In genomic region chr11:34147581-34147980, GRCh38 we compare ENCODE assay signal across 13 cellular contexts. TPM values are rescaled to one million over a fixed set of nuclear protein-coding genes. Genes with fewer than 3 reads are reported as not detected.
DNase-seq lines count a peak whose midpoint lies in the region; ATAC-seq and TF ChIP-seq lines count a peak whose summit lies in the region.
"Had no signal": no experiment of that assay in that cellular context is flagged by ENCODE, and none has a peak within 500 bp of the region (broad histone marks: within the 10 kb centered on the region; RNA-seq: fewer than 3 reads in every experiment).

No MANE protein-coding gene starts in this region.

- no peak overlapping the region for H3K4me3 Mint-ChIP-seq in activated T-cell treated with anti-CD3 and anti-CD28 coated beads, Interleukin-2, amount 50 U/mL, for 24 hours
- H3K4me3 Mint-ChIP-seq in activated T-cell treated with anti-CD3 and anti-CD28 coated beads, Interleukin-2, amount 50 U/mL, for 72 hours, result no peak overlapping the region
- H3K4me3 Mint-ChIP-seq in chondrocyte (ENCODE audit: unreplicated experiment) (no peak overlapping the region), naive B cell (no peak overlapping the region)
- H3K4me3 Mint-ChIP-seq: CD8-positive, alpha-beta memory T cell had no signal

- H3K27ac ChIP-seq in mammary epithelial cell (ENCODE audit: insufficient read depth, low read depth, low read length), result no peak overlapping the region
- H3K27ac ChIP-seq: 22Rv1 had no signal

- no peaks in the 10 kb centered on the region for H3K27me3 ChIP-seq in mammary epithelial cell (ENCODE audit: insufficient read depth, low read length)

- in situ Hi-C loops in mammary epithelial cell (cut with MboI; ENCODE audit: low sequenced_read_pairs in 2 of 2), result no loop called here

- dilution Hi-C loops in mammary epithelial cell (cut with HindIII; ENCODE audit: low sequenced_read_pairs), result loop anchor here (5.0 kb wide), 1 partner anchor 55 kb away; no protein-coding TSS in a partner anchor

- no peak for TF ChIP-seq CTCF in chondrocyte (IDR thresholded peaks at IDR 0.05)
- TF ChIP-seq CTCF in mammary epithelial cell (conservative IDR thresholded peaks at IDR 0.05 in 1 of 2, IDR thresholded peaks at IDR 0.05 in 1 of 2; ENCODE audit: extremely low read depth in 1 of 2, insufficient read depth in 1 of 2, low read depth in 1 of 2, low read length in 2 of 2), result no peak

- H3K27ac Mint-ChIP-seq in activated T-cell treated with anti-CD3 and anti-CD28 coated beads, Interleukin-2, amount 50 U/mL, for 24 hours, result peak overlapping the region; percentile 30
- H3K27ac Mint-ChIP-seq in activated T-cell treated with anti-CD3 and anti-CD28 coated beads, Interleukin-2, amount 50 U/mL, for 72 hours, result no peak overlapping the region
- H3K27ac Mint-ChIP-seq in chondrocyte (ENCODE audit: unreplicated experiment) (no peak overlapping the region), naive B cell (peak overlapping the region in 5 of 6 donors; percentile 13 to 80 (median 49))

- DNase-seq in activated T-cell treated with anti-CD3 and anti-CD28 coated beads, Interleukin-2, amount 50 U/mL, for 24 hours, result peak; percentile 19
- no peak for DNase-seq in activated T-cell treated with anti-CD3 and anti-CD28 coated beads, Interleukin-2, amount 50 U/mL, for 72 hours
- peak; percentile 52 for DNase-seq in chondrocyte (ENCODE audit: low spot score)
- no peak for DNase-seq in naive B cell
- DNase-seq in posterior vena cava (ENCODE audit: low spot score), result peak; percentile 15
- no peak for DNase-seq in iPS-NIHi7 (ENCODE audit: extremely low spot score)
- no peak for DNase-seq in RKO (ENCODE audit: low spot score)
- no peak for DNase-seq in mammary epithelial cell
- DNase-seq: Caco-2; CD8-positive, alpha-beta memory T cell; DMS53 had no signal

- H3K4me2 ChIP-seq in mammary epithelial cell (ENCODE audit: insufficient read depth, low read depth, low read length), result no peak overlapping the region

- intact Hi-C loops in posterior vena cava (cut with DNase I) (no loop called here), mammary epithelial cell (cut with micrococcal nuclease) (no loop called here)

- 87% methylated on average over 8 of the region's 8 CpGs for WGBS in mammary epithelial cell (ENCODE audit: low coverage, missing lambda C conversion rate)

- H3K9me3 Mint-ChIP-seq in activated T-cell treated with anti-CD3 and anti-CD28 coated beads, Interleukin-2, amount 50 U/mL, for 24 hours, result no peaks in the 10 kb centered on the region
- no peaks in the 10 kb centered on the region for H3K9me3 Mint-ChIP-seq in activated T-cell treated with anti-CD3 and anti-CD28 coated beads, Interleukin-2, amount 50 U/mL, for 72 hours
- H3K9me3 Mint-ChIP-seq in chondrocyte (ENCODE audit: low read depth) (no peaks in the 10 kb centered on the region), naive B cell (no peaks in the 10 kb centered on the region)
- H3K9me3 Mint-ChIP-seq: CD8-positive, alpha-beta memory T cell had no signal

- H4K20me1 ChIP-seq in mammary epithelial cell (ENCODE audit: insufficient read depth, low read length), result no peaks in the 10 kb centered on the region

- H3K36me3 Mint-ChIP-seq in activated T-cell treated with anti-CD3 and anti-CD28 coated beads, Interleukin-2, amount 50 U/mL, for 24 hours (ENCODE audit: low read depth), result peaks cover 97% of the 10 kb centered on the region
- H3K36me3 Mint-ChIP-seq in activated T-cell treated with anti-CD3 and anti-CD28 coated beads, Interleukin-2, amount 50 U/mL, for 72 hours (ENCODE audit: insufficient read depth in 2 of 2), result peaks cover 3 to 16% of the 10 kb centered on the region in 2 donors
- peaks cover 24% of the 10 kb centered on the region for H3K36me3 Mint-ChIP-seq in chondrocyte (ENCODE audit: low read depth)
- peaks cover 22 to 25% of the 10 kb centered on the region in 2 donors for H3K36me3 Mint-ChIP-seq in naive B cell

- no peaks in the 10 kb centered on the region for H3K4me1 Mint-ChIP-seq in activated T-cell treated with anti-CD3 and anti-CD28 coated beads, Interleukin-2, amount 50 U/mL, for 24 hours (ENCODE audit: low read depth)
- no peaks in the 10 kb centered on the region for H3K4me1 Mint-ChIP-seq in activated T-cell treated with anti-CD3 and anti-CD28 coated beads, Interleukin-2, amount 50 U/mL, for 72 hours (ENCODE audit: low read depth)
- H3K4me1 Mint-ChIP-seq in chondrocyte (ENCODE audit: low read depth) (no peaks in the 10 kb centered on the region), naive B cell (peaks cover under 1 to 27% (median 19%) of the 10 kb centered on the region in 3 donors)
- H3K4me1 Mint-ChIP-seq: CD8-positive, alpha-beta memory T cell had no signal

- H3K36me3 ChIP-seq in mammary epithelial cell (ENCODE audit: insufficient read depth, low read length), result peaks cover 28% of the 10 kb centered on the region

- H3K9me3 ChIP-seq in mammary epithelial cell (replicated peaks; ENCODE audit: insufficient read depth, low read length), result no peaks in the 10 kb centered on the region
- H3K9me3 ChIP-seq: Caco-2, HAP-1 had no signal

- H3K4me1 ChIP-seq in mammary epithelial cell (ENCODE audit: insufficient read depth, low read length), result no peaks in the 10 kb centered on the region
- H3K4me1 ChIP-seq: Caco-2, HAP-1 had no signal

- BruUV-seq in mammary epithelial cell (replicated peaks; lab: Mats Ljungman, UMichigan), result no TSS peak

- CTCF ChIA-PET in mammary epithelial cell (lab: Charles Lee; ENCODE audit: low non-redundant PET), result no interaction called here

- H3K4me3 ChIP-seq in mammary epithelial cell (replicated peaks in 1 of 3; ENCODE audit: insufficient read depth in 1 of 3, low read depth in 2 of 3, low read length in 3 of 3), result no peak overlapping the region
- H3K4me3 ChIP-seq: HAP-1 had no signal

- no peak overlapping the region for H3K9ac ChIP-seq in mammary epithelial cell (ENCODE audit: insufficient read depth, low read length)

- H2AFZ ChIP-seq in mammary epithelial cell (ENCODE audit: low read depth, low read length), result no peak overlapping the region

- ATAC-seq in activated T-cell treated with anti-CD3 and anti-CD28 coated beads, Interleukin-2, amount 50 U/mL, for 72 hours (replicated peaks in 1 of 2), result no peak
- no peak for ATAC-seq in naive B cell (ENCODE audit: low read depth in 2 of 2)

- H3K79me2 ChIP-seq in mammary epithelial cell (ENCODE audit: insufficient read depth, low read length), result no peaks in the 10 kb centered on the region

- no peaks in the 10 kb centered on the region for H3K27me3 Mint-ChIP-seq in activated T-cell treated with anti-CD3 and anti-CD28 coated beads, Interleukin-2, amount 50 U/mL, for 24 hours
- H3K27me3 Mint-ChIP-seq in activated T-cell treated with anti-CD3 and anti-CD28 coated beads, Interleukin-2, amount 50 U/mL, for 72 hours (ENCODE audit: low read depth), result no peaks in the 10 kb centered on the region
- H3K27me3 Mint-ChIP-seq in chondrocyte (ENCODE audit: low read depth) (no peaks in the 10 kb centered on the region), naive B cell (no peaks in the 10 kb centered on the region)
- H3K27me3 Mint-ChIP-seq: CD8-positive, alpha-beta memory T cell had no signal

RNA-seq across cellular contexts. Expression of gene NAT10, which starts 42.2 kb away (rescaled TPM):
- 10 to 100 TPM; 64.4 to 77.0 TPM for total RNA-seq in activated T-cell treated with anti-CD3 and anti-CD28 coated beads, Interleukin-2, amount 50 U/mL, for 72 hours
- total RNA-seq in chondrocyte (24.6 to 37.7 TPM (median 25.8 TPM) in 3 replicates), posterior vena cava (10 to 100 TPM; 30.9 to 34.7 TPM), mammary epithelial cell (10 to 100 TPM; 28.2 to 71.5 TPM)
- polyA plus RNA-seq in naive B cell (ENCODE audit: low read depth in 6 of 6) (10 to 100 TPM; 12.1 to 43.8 (median 33.8) TPM), mammary epithelial cell (42.2 TPM)
- polyA minus RNA-seq in mammary epithelial cell, result 82.8 TPM

Comparison
In these comparisons a context has a peak if more than half of its experiments do, and no peak if none do; other contexts are left out.
1. DNase-seq: peak in activated T-cell treated with anti-CD3 and anti-CD28 coated beads, Interleukin-2, amount 50 U/mL, for 24 hours (single experiment), chondrocyte (single experiment) and posterior vena cava (single experiment); none in activated T-cell treated with anti-CD3 and anti-CD28 coated beads, Interleukin-2, amount 50 U/mL, for 72 hours (0 of 2), naive B cell (single experiment), iPS-NIHi7 (single experiment), RKO (single experiment) and mammary epithelial cell (single experiment).
2. H3K27ac Mint-ChIP-seq: peak in activated T-cell treated with anti-CD3 and anti-CD28 coated beads, Interleukin-2, amount 50 U/mL, for 24 hours (single experiment) and naive B cell (5 of 6); none in activated T-cell treated with anti-CD3 and anti-CD28 coated beads, Interleukin-2, amount 50 U/mL, for 72 hours (single experiment) and chondrocyte (single experiment).